In the genomic region with DNA sequence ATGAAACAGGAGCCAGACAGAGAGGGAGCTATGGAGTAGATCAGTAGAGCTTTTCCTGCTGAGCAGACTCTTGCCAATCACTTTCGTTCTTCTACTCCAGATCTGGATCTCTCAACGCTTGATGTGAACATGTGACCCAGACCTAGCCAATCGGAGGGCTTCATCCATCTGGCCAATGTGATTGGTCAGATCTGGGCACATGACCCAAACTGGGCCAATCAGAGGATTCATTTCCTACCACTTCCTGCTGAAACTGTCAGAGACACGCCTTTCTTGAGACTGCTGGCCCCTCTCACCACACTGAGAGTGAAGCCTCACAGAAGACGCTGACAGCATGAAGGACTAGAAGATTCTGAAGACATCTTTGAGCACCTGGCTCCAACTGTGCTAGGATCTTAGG, we compare ENCODE assay signal across 14 cellular contexts. TPM values are rescaled to one million over a fixed set of nuclear protein-coding genes. Genes with fewer than 3 reads are reported as not detected.
DNase-seq lines count a peak whose midpoint lies in the region; ATAC-seq and TF ChIP-seq lines count a peak whose summit lies in the region.
"Had no signal": no experiment of that assay in that cellular context is flagged by ENCODE, and none has a peak within 500 bp of the region (broad histone marks: within the 10 kb centered on the region; RNA-seq: fewer than 3 reads in every experiment).

No MANE protein-coding gene starts in this region.

- H3K4me3 ChIP-seq in SU-DHL-6 (ENCODE audit: insufficient read depth, low read length, poor library complexity, severe bottlenecking) = no peak overlapping the region
- H3K4me3 ChIP-seq in thyroid gland (replicated peaks in 1 of 3) = no peak overlapping the region
- no peak overlapping the region for H3K4me3 ChIP-seq in smooth muscle cell
- H3K4me3 ChIP-seq: upper lobe of left lung had no signal

- peaks cover 10% of the 10 kb centered on the region for H3K4me1 Mint-ChIP-seq in memory B cell

- H3K27me3 ChIP-seq in SU-DHL-6 (ENCODE audit: low read length) = no peaks in the 10 kb centered on the region
- H3K27me3 ChIP-seq in thyroid gland = no peaks in the 10 kb centered on the region
- no peaks in the 10 kb centered on the region for H3K27me3 ChIP-seq in smooth muscle cell (ENCODE audit: low read depth)
- H3K27me3 ChIP-seq: upper lobe of left lung had no signal

- H3K27ac Mint-ChIP-seq in memory B cell = peak overlapping the region; percentile 47
- H3K27ac Mint-ChIP-seq: activated T-helper 2 cell treated with anti-CD3 and anti-CD28 coated beads, Interferon-gamma antibody, Interleukin-2, Interleukin-4, amounts not matched to agents 10 μg/mL and 5 μg/mL and 100 μg/mL, durations not matched to agents 14 hours and 24 hours and 36 hours; natural killer cell had no signal

- peak; percentile 36 to 43 for DNase-seq in activated T-cell treated with anti-CD3 and anti-CD28 coated beads, Interleukin-2, amount 50 U/mL, for 48 hours
- DNase-seq in activated T-cell treated with anti-CD3 and anti-CD28 coated beads for 4 hours = no peak
- DNase-seq in HEK293T (ENCODE audit: extremely low spot score) = peak; percentile 38
- DNase-seq in memory B cell (ENCODE audit: low spot score in 2 of 2) = no peak
- no peak for DNase-seq in thyroid gland
- no peak for DNase-seq in smooth muscle cell (lab: John Stamatoyannopoulos, UW; ENCODE audit: unreplicated experiment)
- DNase-seq: cortex of kidney; natural killer cell; NCI-H2029 treated with DMSO at 0.1 percent for 48 hours; NK-92 treated with Interleukin-12 subunit alpha and Interleukin-12 subunit beta, amount 100 ng/mL, for 24 hours; upper lobe of left lung had no signal

- H3K9ac ChIP-seq in SU-DHL-6 (ENCODE audit: low read length) (no peak overlapping the region), smooth muscle cell (ENCODE audit: low read depth) (no peak overlapping the region)

- H3K9me3 Mint-ChIP-seq in memory B cell = no peaks in the 10 kb centered on the region
- H3K9me3 Mint-ChIP-seq: activated T-helper 2 cell treated with anti-CD3 and anti-CD28 coated beads, Interferon-gamma antibody, Interleukin-2, Interleukin-4, amounts not matched to agents 10 μg/mL and 5 μg/mL and 100 μg/mL, durations not matched to agents 14 hours and 24 hours and 36 hours; natural killer cell had no signal

- intact Hi-C loops in thyroid gland (cut with DNase I) = no loop called here

- peaks cover 44% of the 10 kb centered on the region for H3F3A ChIP-seq in SU-DHL-6 (ENCODE audit: insufficient read depth)
- H3F3A ChIP-seq in smooth muscle cell (ENCODE audit: low read depth) = no peaks in the 10 kb centered on the region

- ATAC-seq in memory B cell (ENCODE audit: low read depth) = peak; percentile 32
- no peak for ATAC-seq in GM18517 (IDR thresholded peaks at IDR 0.05; ENCODE audit: unreplicated experiment)
- ATAC-seq: natural killer cell had no signal

- peaks cover 23% of the 10 kb centered on the region; the same call in 1 of the 2 replicates for H3K36me3 ChIP-seq in SU-DHL-6 (ENCODE audit: low read length)
- H3K36me3 ChIP-seq in thyroid gland = no peaks in the 10 kb centered on the region
- no peaks in the 10 kb centered on the region for H3K36me3 ChIP-seq in smooth muscle cell (ENCODE audit: low read depth)
- H3K36me3 ChIP-seq: upper lobe of left lung had no signal

- no peak overlapping the region for H3K4me3 Mint-ChIP-seq in memory B cell
- H3K4me3 Mint-ChIP-seq: natural killer cell had no signal

- no peaks in the 10 kb centered on the region for H3K9me3 ChIP-seq in SU-DHL-6 (ENCODE audit: insufficient read depth, low read length)
- no peaks in the 10 kb centered on the region for H3K9me3 ChIP-seq in thyroid gland
- no peaks in the 10 kb centered on the region for H3K9me3 ChIP-seq in smooth muscle cell (replicated peaks; ENCODE audit: low read depth)

- POLR2A ChIA-PET in HEK293T (lab: Yijun Ruan, JAX) = no interaction called here

- TF ChIP-seq CTCF in SU-DHL-6 (IDR thresholded peaks at IDR 0.05; ENCODE audit: insufficient read depth, low read length, poor library complexity, severe bottlenecking) (no peak), thyroid gland (IDR thresholded peaks at IDR 0.05) (no peak), smooth muscle cell (IDR thresholded peaks at IDR 0.05; ENCODE audit: borderline replicate concordance, insufficient read depth, poor library complexity, severe bottlenecking) (no peak)

- TF ChIP-seq POLR2A in thyroid gland (IDR thresholded peaks at IDR 0.05) = no peak

- 96 to 97% methylated on average over 4 to 5 of the region's 5 CpGs for WGBS in thyroid gland, 2 donors
- WGBS in smooth muscle cell (ENCODE audit: low lambda C conversion rate) = 95% methylated on average over 5 of the region's 5 CpGs

- CTCF ChIA-PET in HEK293T (lab: Yijun Ruan, JAX) = interaction anchor here (0.6 kb wide), 1 partner anchor 39 kb away, joined by 3 read pairs; no protein-coding TSS in a partner anchor

- peaks cover 4% of the 10 kb centered on the region for H3K36me3 Mint-ChIP-seq in memory B cell
- H3K36me3 Mint-ChIP-seq: natural killer cell had no signal

- H3K9me2 ChIP-seq in SU-DHL-6 (replicated peaks; ENCODE audit: insufficient read depth, low read length) = no peaks in the 10 kb centered on the region

- H4K20me1 ChIP-seq in SU-DHL-6 (ENCODE audit: low read depth, low read length) = no peaks in the 10 kb centered on the region
- H4K20me1 ChIP-seq in smooth muscle cell (ENCODE audit: low read depth) = no peaks in the 10 kb centered on the region

- no peak overlapping the region for H2AFZ ChIP-seq in SU-DHL-6 (ENCODE audit: low read depth, low read length, severe bottlenecking)
- no peak overlapping the region for H2AFZ ChIP-seq in smooth muscle cell (ENCODE audit: low read depth)

- H3K79me2 ChIP-seq in SU-DHL-6 (ENCODE audit: insufficient read depth, low read length) (peaks cover 44% of the 10 kb centered on the region), smooth muscle cell (ENCODE audit: low read depth) (no peaks in the 10 kb centered on the region)

- H3K4me1 ChIP-seq in thyroid gland = peaks cover 0 to 6% of the 10 kb centered on the region in 2 donors
- no peaks in the 10 kb centered on the region for H3K4me1 ChIP-seq in smooth muscle cell (ENCODE audit: low read depth)

- H3K27ac ChIP-seq in SU-DHL-6 (ENCODE audit: low read depth, low read length) (0 out of 2 replicates have a peak overlapping the region, but pooled peaks have one; percentile 7), thyroid gland (no peak overlapping the region), smooth muscle cell (ENCODE audit: low read depth) (no peak overlapping the region)
- H3K27ac ChIP-seq: upper lobe of left lung had no signal

- no peaks in the 10 kb centered on the region for H3K27me3 Mint-ChIP-seq in memory B cell

- no peak overlapping the region for H3K4me2 ChIP-seq in SU-DHL-6 (ENCODE audit: low read depth, low read length, poor library complexity, severe bottlenecking)
- H3K4me2 ChIP-seq in smooth muscle cell = no peak overlapping the region

TF ChIP-seq in HEK293T, 16 proteins besides CTCF, POLR2A, EP300 and RAD21:
- TF ChIP-seq CTBP1 (IDR thresholded peaks at IDR 0.05; ENCODE audit: borderline replicate concordance) = no peak
- TF ChIP-seq ARNT (IDR thresholded peaks at IDR 0.05) = no peak
- no peak for TF ChIP-seq NFRKB (IDR thresholded peaks at IDR 0.05)
- TF ChIP-seq SUZ12 (IDR thresholded peaks at IDR 0.05) = no peak
- TF ChIP-seq ELF4 (IDR thresholded peaks at IDR 0.05) = no peak
- TF ChIP-seq FOXK2 (IDR thresholded peaks at IDR 0.05) = no peak
- TF ChIP-seq, protein P1, sequence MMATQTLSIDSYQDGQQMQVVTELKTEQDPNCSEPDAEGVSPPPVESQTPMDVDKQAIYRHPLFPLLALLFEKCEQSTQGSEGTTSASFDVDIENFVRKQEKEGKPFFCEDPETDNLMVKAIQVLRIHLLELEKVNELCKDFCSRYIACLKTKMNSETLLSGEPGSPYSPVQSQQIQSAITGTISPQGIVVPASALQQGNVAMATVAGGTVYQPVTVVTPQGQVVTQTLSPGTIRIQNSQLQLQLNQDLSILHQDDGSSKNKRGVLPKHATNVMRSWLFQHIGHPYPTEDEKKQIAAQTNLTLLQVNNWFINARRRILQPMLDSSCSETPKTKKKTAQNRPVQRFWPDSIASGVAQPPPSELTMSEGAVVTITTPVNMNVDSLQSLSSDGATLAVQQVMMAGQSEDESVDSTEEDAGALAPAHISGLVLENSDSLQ (IDR thresholded peaks at IDR 0.05) = no peak
- TF ChIP-seq TARDBP (IDR thresholded peaks at IDR 0.05) = no peak
- TF ChIP-seq FOXM1 (IDR thresholded peaks at IDR 0.05; ENCODE audit: borderline replicate concordance) = no peak
- TF ChIP-seq ZNF384 (IDR thresholded peaks at IDR 0.05) = no peak
- no peak for TF ChIP-seq L3MBTL2 (conservative IDR thresholded peaks at IDR 0.05)
- no peak for TF ChIP-seq BHLHE40 (IDR thresholded peaks at IDR 0.05; ENCODE audit: borderline replicate concordance)
- TF ChIP-seq HDGF (IDR thresholded peaks at IDR 0.05; ENCODE audit: borderline replicate concordance) = no peak
- TF ChIP-seq SP1 (IDR thresholded peaks at IDR 0.05) = no peak
- TF ChIP-seq FOXA1 (IDR thresholded peaks at IDR 0.05) = no peak
- no peak for TF ChIP-seq LEF1 (IDR thresholded peaks at IDR 0.05; ENCODE audit: borderline replicate concordance)

RNA-seq across cellular contexts. Expression of a gene that starts 44.2 kb away (rescaled TPM):
- total RNA-seq in thyroid gland (10 to 100 TPM; 29.7 to 42.4 (median 30.9) TPM), smooth muscle cell (22.7 and 24.1 TPM in 2 replicates)
- polyA plus RNA-seq in smooth muscle cell = 14.7 and 15.2 TPM in 2 replicates

Comparison
In these comparisons a context has a peak if more than half of its experiments do, and no peak if none do; other contexts are left out.
1. DNase-seq: peak in activated T-cell treated with anti-CD3 and anti-CD28 coated beads, Interleukin-2, amount 50 U/mL, for 48 hours (2 of 2) and HEK293T (single experiment); none in activated T-cell treated with anti-CD3 and anti-CD28 coated beads for 4 hours (single experiment), memory B cell (0 of 2), thyroid gland (0 of 2) and smooth muscle cell (single experiment).